9 cellular contexts compared by ENCODE assay signal in the genomic region with DNA sequence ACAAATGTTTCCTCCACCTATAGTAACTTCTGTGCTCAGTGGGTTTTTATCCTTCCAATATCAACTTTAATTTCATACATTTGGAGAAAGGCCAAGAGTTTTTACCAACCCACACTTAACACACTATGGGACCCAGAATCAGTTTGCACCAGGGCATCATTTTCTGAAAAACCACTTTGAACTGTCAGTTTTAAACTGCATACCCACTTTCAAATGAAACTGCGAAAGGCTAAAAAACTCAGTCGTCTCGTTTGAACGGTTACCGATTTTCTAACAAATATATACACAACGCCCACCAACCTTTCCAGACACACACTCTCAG. TPM values are rescaled to one million over a fixed set of nuclear protein-coding genes. Genes with fewer than 3 reads are reported as not detected.
DNase-seq lines count a peak whose midpoint lies in the region; ATAC-seq and TF ChIP-seq lines count a peak whose summit lies in the region.
"Had no signal": no experiment of that assay in that cellular context is flagged by ENCODE, and none has a peak within 500 bp of the region (broad histone marks: within the 10 kb centered on the region; RNA-seq: fewer than 3 reads in every experiment).

No MANE protein-coding gene starts in this region.

- H3K9me3 ChIP-seq in CD4-positive, alpha-beta memory T cell (ENCODE audit: control insufficient read depth in 1 of 2, low read length in 2 of 2): no peaks in the 10 kb centered on the region

- no peak for TF ChIP-seq CTCF in nephron (IDR thresholded peaks at IDR 0.05; ENCODE audit: unreplicated experiment in 3 of 3)

- no peaks in the 10 kb centered on the region for H3K36me3 Mint-ChIP-seq in CD4-positive, alpha-beta memory T cell
- H3K36me3 Mint-ChIP-seq in central memory CD8-positive, alpha-beta T cell (ENCODE audit: insufficient read depth): peaks cover 1% of the 10 kb centered on the region
- no peaks in the 10 kb centered on the region for H3K36me3 Mint-ChIP-seq in nephron (ENCODE audit: low read depth)

- H3K4me1 Mint-ChIP-seq in CD4-positive, alpha-beta memory T cell: peaks cover 10 to 18% (median 14%) of the 10 kb centered on the region in 4 donors
- H3K4me1 Mint-ChIP-seq in central memory CD8-positive, alpha-beta T cell: peaks cover 9% of the 10 kb centered on the region
- peaks cover 3% of the 10 kb centered on the region for H3K4me1 Mint-ChIP-seq in nephron

- intact Hi-C loops in CD4-positive, alpha-beta memory T cell (cut with micrococcal nuclease): no loop called here

- CTCF ChIA-PET in CD4-positive, alpha-beta memory T cell (lab: Charles Lee; ENCODE audit: partially characterized antibody): interaction anchor here (0.5 kb wide), 1 partner anchor 52 kb away, joined by 3 read pairs; no protein-coding TSS in a partner anchor

- H3K27ac ChIP-seq in CD4-positive, alpha-beta memory T cell (ENCODE audit: low read depth, low read length): no peak overlapping the region
- H3K27ac ChIP-seq: epithelial cell of prostate had no signal

- POLR2A ChIA-PET in CD4-positive, alpha-beta memory T cell (lab: Charles Lee; ENCODE audit: partially characterized antibody): no interaction called here

- H3K36me3 ChIP-seq in CD4-positive, alpha-beta memory T cell (ENCODE audit: insufficient read depth, low read length): no peaks in the 10 kb centered on the region

- H3K27me3 Mint-ChIP-seq in CD4-positive, alpha-beta memory T cell: peaks cover 0 to 10% of the 10 kb centered on the region in 2 donors
- H3K27me3 Mint-ChIP-seq in central memory CD8-positive, alpha-beta T cell: peaks cover 9% of the 10 kb centered on the region
- peaks cover 26% of the 10 kb centered on the region for H3K27me3 Mint-ChIP-seq in nephron (ENCODE audit: low read depth)

- DNase-seq in CD4-positive, alpha-beta memory T cell: no peak
- no peak for DNase-seq in central memory CD8-positive, alpha-beta T cell (ENCODE audit: low spot score in 2 of 2)
- no peak for DNase-seq in stimulated activated naive CD4-positive, alpha-beta T cell treated with Interleukin-2 at 50 U/mL for 16 hours (lab: John Stamatoyannopoulos, UW)
- DNase-seq in KG1 (lab: John Stamatoyannopoulos, UW): no peak
- DNase-seq in SIG-M5 (lab: John Stamatoyannopoulos, UW): no peak

- ATAC-seq in HG02943 (IDR thresholded peaks at IDR 0.05; ENCODE audit: low read depth, unreplicated experiment) (peak; percentile 26), GM18520 (IDR thresholded peaks at IDR 0.05; ENCODE audit: unreplicated experiment) (no peak)
- no peak for ATAC-seq in central memory CD8-positive, alpha-beta T cell (replicated peaks; ENCODE audit: extremely low read depth, poor library complexity, severe bottlenecking)

- peak overlapping the region; percentile 49 to 89 (median 80) for H3K4me3 Mint-ChIP-seq in CD4-positive, alpha-beta memory T cell
- H3K4me3 Mint-ChIP-seq in central memory CD8-positive, alpha-beta T cell: peak overlapping the region; percentile 64
- peak overlapping the region; percentile 62 to 78 (median 67) for H3K4me3 Mint-ChIP-seq in nephron

- H3K27me3 ChIP-seq in CD4-positive, alpha-beta memory T cell (ENCODE audit: insufficient read depth, low read length): no peaks in the 10 kb centered on the region

- peak overlapping the region in 1 of 2 donors; percentile 49 for H3K4me3 ChIP-seq in CD4-positive, alpha-beta memory T cell (ENCODE audit: low read length in 2 of 2)

- peak overlapping the region in 2 of 7 donors; percentile 30 to 42 for H3K27ac Mint-ChIP-seq in CD4-positive, alpha-beta memory T cell
- H3K27ac Mint-ChIP-seq in central memory CD8-positive, alpha-beta T cell (ENCODE audit: low read depth): no peak overlapping the region
- H3K27ac Mint-ChIP-seq in nephron: no peak overlapping the region

- H3K9me3 Mint-ChIP-seq in CD4-positive, alpha-beta memory T cell: no peaks in the 10 kb centered on the region
- H3K9me3 Mint-ChIP-seq in central memory CD8-positive, alpha-beta T cell: no peaks in the 10 kb centered on the region
- peaks cover under 1% of the 10 kb centered on the region for H3K9me3 Mint-ChIP-seq in nephron

- peaks cover 15% of the 10 kb centered on the region for H3K4me1 ChIP-seq in CD4-positive, alpha-beta memory T cell (ENCODE audit: insufficient read depth, low read length)

RNA-seq across cellular contexts. Expression of a gene that starts 0.4 kb away (rescaled TPM):
- under 1 TPM; 0.44 to 0.61 TPM for total RNA-seq in CD4-positive, alpha-beta memory T cell
- polyA plus RNA-seq in CD4-positive, alpha-beta memory T cell: 1 to 10 TPM in 1 of 2 donors, under 1 TPM in 1; 0.81 to 1.4 TPM
